7 cellular contexts compared by ENCODE assay signal in the genomic region with DNA sequence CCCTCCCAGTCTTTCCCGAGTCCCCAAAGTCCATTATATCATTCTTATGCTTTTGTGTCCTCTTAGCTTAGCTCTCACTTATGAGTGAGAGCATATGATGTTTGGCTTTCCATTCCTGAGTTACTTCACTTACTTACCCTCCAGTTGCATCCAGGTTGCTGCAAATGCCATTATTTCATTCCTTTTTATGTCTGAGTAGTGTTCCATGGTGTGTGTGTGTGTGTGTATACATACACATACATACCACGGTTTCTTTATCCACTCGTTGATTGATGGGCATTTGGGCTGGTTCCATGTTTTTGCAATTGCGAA. TPM values are rescaled to one million over a fixed set of nuclear protein-coding genes. Genes with fewer than 3 reads are reported as not detected.
DNase-seq lines count a peak whose midpoint lies in the region; ATAC-seq, FAIRE-seq and TF ChIP-seq lines count a peak whose summit lies in the region.
"Not testable (repeated sequence)": the region's sequence is repeated elsewhere in the genome, so short reads cannot be mapped to it uniquely, and the experiment has no call there.

No MANE protein-coding gene starts in this region.

- not testable (repeated sequence) for H3K4me3 ChIP-seq in ACC112 (ENCODE audit: low read depth, low read length); KMS-11 (IDR thresholded peaks at IDR 0.05; ENCODE audit: insufficient read depth, low read depth, low read length); SJCRH30; endothelial cell of umbilical vein (replicated peaks in 1 of 3; ENCODE audit: insufficient read depth in 1 of 3, low read depth in 1 of 3, low read length in 3 of 3)
- H3K4me3 ChIP-seq in HCT116 (replicated peaks in 1 of 2; ENCODE audit: low read depth in 1 of 2, low read length in 2 of 2) (peak overlapping the region in 1 of 2 experiments; percentile 35; a peak in 2 of 4 replicates), K562 (peak overlapping the region; percentile 7; the same call in 1 of the 2 replicates)

- FAIRE-seq in K562 (lab: Jason Lieb, UNC); endothelial cell of umbilical vein (lab: Jason Lieb, UNC): not testable (repeated sequence)

- H4K20me1 ChIP-seq in HCT116 (ENCODE audit: insufficient read depth); KMS-11 (ENCODE audit: insufficient read depth); K562 (replicated peaks; ENCODE audit: control insufficient read depth, insufficient read depth, low read length); endothelial cell of umbilical vein (replicated peaks; ENCODE audit: control insufficient read depth, extremely low read depth, insufficient read depth, low read length): not testable (repeated sequence)

- DNase-seq in HCT116 (ENCODE audit: low read depth, low spot score); SJCRH30; endothelial cell of umbilical vein (ENCODE audit: low read depth, low spot score); progenitor cell of endocrine pancreas (ENCODE audit: low spot score, unreplicated experiment): not testable (repeated sequence)
- DNase-seq in K562 (ENCODE audit: extremely low read depth in 1 of 4, low spot score in 3 of 4) = peak in 1 of 4 experiments; percentile 66

- not testable (repeated sequence) for TF ChIP-seq EP300 in K562 (IDR thresholded peaks at IDR 0.05; ENCODE audit: low read length)

- BruUV-seq in HCT116 (replicated peaks; lab: Mats Ljungman, UMichigan); K562 (replicated peaks; lab: Mats Ljungman, UMichigan); endothelial cell of umbilical vein (replicated peaks; lab: Mats Ljungman, UMichigan): not testable (repeated sequence)

- peak; percentile 48 for ATAC-seq in HCT116
- ATAC-seq in K562 = peak; percentile 71

- not testable (repeated sequence) for H3K9me1 ChIP-seq in K562 (ENCODE audit: control insufficient read depth, insufficient read depth, low read length); endothelial cell of umbilical vein (replicated peaks; ENCODE audit: control insufficient read depth, extremely low read depth, insufficient read depth, low read length)

- H2AFZ ChIP-seq in ACC112 (ENCODE audit: low read length, unreplicated experiment); HCT116 (ENCODE audit: low read depth, low read length, poor library complexity, severe bottlenecking); KMS-11 (ENCODE audit: low read depth); endothelial cell of umbilical vein (ENCODE audit: low read depth, low read length): not testable (repeated sequence)
- H2AFZ ChIP-seq in K562 (ENCODE audit: low read depth, low read length) = peak overlapping the region; percentile 70

- H3K27ac ChIP-seq in ACC112 (ENCODE audit: low read depth, low read length) = 0 out of 2 replicates have a peak overlapping the region, but pooled peaks have one; percentile 24
- peak overlapping the region; percentile 50 for H3K27ac ChIP-seq in HCT116 (ENCODE audit: low read depth, low read length)
- not testable (repeated sequence) for H3K27ac ChIP-seq in KMS-11
- 0 out of 2 replicates have a peak overlapping the region, but pooled peaks have one; percentile 3 for H3K27ac ChIP-seq in SJCRH30
- peak overlapping the region; percentile 84 for H3K27ac ChIP-seq in K562 (ENCODE audit: extremely low read depth, low read depth, low read length)
- peak overlapping the region; percentile 48 for H3K27ac ChIP-seq in endothelial cell of umbilical vein (ENCODE audit: insufficient read depth, low read depth, low read length)

- RAD21 ChIA-PET in HCT116 (lab: Charles Lee; ENCODE audit: low non-redundant PET in 1 of 2, low total read pairs in 2 of 2, uncharacterized antibody in 2 of 2, unreplicated experiment in 2 of 2) = not testable (repeated sequence)

- TF ChIP-seq RAD21 in HCT116 (IDR thresholded peaks at IDR 0.05; ENCODE audit: low read depth); K562 (CRISPR knock-in tag; conservative IDR thresholded peaks at IDR 0.05 in 1 of 2, IDR thresholded peaks at IDR 0.05 in 1 of 2): not testable (repeated sequence)

- not testable (repeated sequence) for H3K36me3 Mint-ChIP-seq in progenitor cell of endocrine pancreas (ENCODE audit: insufficient read depth)

- TF ChIP-seq POLR2A in HCT116 (IDR thresholded peaks at IDR 0.05; ENCODE audit: borderline replicate concordance, extremely low read depth, insufficient read depth, insufficient read length); K562 (conservative IDR thresholded peaks at IDR 0.05); endothelial cell of umbilical vein (IDR thresholded peaks at IDR 0.05; ENCODE audit: low read depth, low read length): not testable (repeated sequence)

- not testable (repeated sequence) for H3K36me3 ChIP-seq in ACC112 (ENCODE audit: insufficient read depth, low read length); HCT116 (ENCODE audit: control insufficient read depth in 1 of 2, insufficient read depth in 2 of 2, low read length in 2 of 2); KMS-11 (ENCODE audit: insufficient read depth); SJCRH30; K562 (ENCODE audit: control insufficient read depth, insufficient read depth, low read length); endothelial cell of umbilical vein (ENCODE audit: control insufficient read depth in 2 of 2, extremely low read depth in 1 of 2, insufficient read depth in 2 of 2, low read length in 2 of 2)

- not testable (repeated sequence) for H3K27me3 Mint-ChIP-seq in progenitor cell of endocrine pancreas

- intact Hi-C loops in HCT116 (cut with micrococcal nuclease) = not testable (repeated sequence)
- intact Hi-C loops in K562 (cut with micrococcal nuclease) (loop anchor here (5.0 kb wide), 1 partner anchor 47 kb away; no protein-coding TSS in a partner anchor), endothelial cell of umbilical vein (cut with micrococcal nuclease) (loop anchor here (2.0 kb wide), 2 partner anchors 34 to 50 kb away; a partner anchor contains a TSS)

- H3K9me2 ChIP-seq in HCT116 (ENCODE audit: insufficient read depth) = not testable (repeated sequence)

- not testable (repeated sequence) for H3K27me3 ChIP-seq in ACC112 (ENCODE audit: insufficient read depth, low read length); HCT116 (ENCODE audit: insufficient read depth, low read length); KMS-11 (ENCODE audit: insufficient read depth, low read depth); SJCRH30; K562 (ENCODE audit: control insufficient read depth in 2 of 2, insufficient read depth in 2 of 2, low read length in 2 of 2); endothelial cell of umbilical vein (ENCODE audit: control insufficient read depth in 2 of 2, insufficient read depth in 2 of 2, low read length in 2 of 2)

- POLR2A ChIA-PET in HCT116 (lab: Charles Lee); endothelial cell of umbilical vein (lab: Charles Lee): not testable (repeated sequence)
- POLR2A ChIA-PET in K562 (lab: Yijun Ruan, JAX) = interaction anchor here (1.5 kb wide), 1 partner anchor 12 kb away, joined by 5 read pairs; no protein-coding TSS in a partner anchor

- H3K4me3 Mint-ChIP-seq in progenitor cell of endocrine pancreas (ENCODE audit: low read depth) = not testable (repeated sequence)

- CTCF ChIA-PET in HCT116 (lab: Charles Lee); K562 (lab: Yijun Ruan, JAX; ENCODE audit: low intra/inter-chr PET ratio); endothelial cell of umbilical vein (lab: Charles Lee): not testable (repeated sequence)

- peaks cover 21% of the 10 kb centered on the region for H3K4me1 ChIP-seq in ACC112 (ENCODE audit: control insufficient read depth, insufficient read depth, low read length, unreplicated experiment)
- peaks cover 34 to 54% of the 10 kb centered on the region in 2 experiments for H3K4me1 ChIP-seq in HCT116 (ENCODE audit: control insufficient read depth in 1 of 2, insufficient read depth in 2 of 2, low read length in 2 of 2)
- H3K4me1 ChIP-seq in KMS-11 (ENCODE audit: low read depth, poor library complexity, severe bottlenecking) = peaks cover 49% of the 10 kb centered on the region
- peaks cover 24% of the 10 kb centered on the region for H3K4me1 ChIP-seq in SJCRH30
- H3K4me1 ChIP-seq in K562 (replicated peaks in 1 of 2; ENCODE audit: control insufficient read depth in 2 of 2, insufficient read depth in 2 of 2, low read length in 2 of 2) = peaks cover 11 to 37% of the 10 kb centered on the region in 2 experiments
- peaks cover 21% of the 10 kb centered on the region for H3K4me1 ChIP-seq in endothelial cell of umbilical vein (ENCODE audit: control insufficient read depth, extremely low read depth, insufficient read depth, low read length)

- H3K4me1 Mint-ChIP-seq in progenitor cell of endocrine pancreas (ENCODE audit: low read depth) = peaks cover 18% of the 10 kb centered on the region

- H3K9me3 ChIP-seq in HCT116 (ENCODE audit: control insufficient read depth in 1 of 2, insufficient read depth in 1 of 2, low read depth in 1 of 2, low read length in 2 of 2); SJCRH30 (replicated peaks); K562 (replicated peaks; ENCODE audit: control insufficient read depth, insufficient read depth, low read depth, low read length); endothelial cell of umbilical vein (replicated peaks; ENCODE audit: control insufficient read depth, insufficient read depth, low read length): not testable (repeated sequence)

- not testable (repeated sequence) for TF ChIP-seq CTCF in HCT116 (IDR thresholded peaks at IDR 0.05 in 2 of 3, conservative IDR thresholded peaks at IDR 0.05 in 1 of 3; ENCODE audit: borderline replicate concordance in 1 of 3, insufficient read depth in 1 of 3, low read depth in 2 of 3, low read length in 2 of 3); KMS-11 (conservative IDR thresholded peaks at IDR 0.05; ENCODE audit: low read depth, low read length); K562 (IDR thresholded peaks at IDR 0.05 in 2 of 3, conservative IDR thresholded peaks at IDR 0.05 in 1 of 3; ENCODE audit: insufficient read depth in 2 of 3, low read depth in 1 of 3, low read length in 3 of 3); endothelial cell of umbilical vein (IDR thresholded peaks at IDR 0.05; ENCODE audit: extremely low read depth in 1 of 2, insufficient read depth in 1 of 2, low read depth in 1 of 2, low read length in 2 of 2); progenitor cell of endocrine pancreas (IDR thresholded peaks at IDR 0.05; ENCODE audit: unreplicated experiment)

- peak overlapping the region; percentile 68 for H3K4me2 ChIP-seq in HCT116 (ENCODE audit: low read length)
- peak overlapping the region; percentile 56; the same call in 1 of the 2 replicates for H3K4me2 ChIP-seq in KMS-11
- peak overlapping the region; percentile 67 for H3K4me2 ChIP-seq in K562 (ENCODE audit: insufficient read depth, low read length)
- H3K4me2 ChIP-seq in endothelial cell of umbilical vein (ENCODE audit: insufficient read depth, low read length) = peak overlapping the region; percentile 50

- in situ Hi-C loops in K562 (cut with MboI) = not testable (repeated sequence)

- 3% methylated on average over 4 of the region's 4 CpGs for WGBS in K562 (ENCODE audit: insufficient coverage, low coverage, missing lambda C conversion rate)

- dilution Hi-C loops in endothelial cell of umbilical vein (cut with MboI; ENCODE audit: extremely low pct_ligation_motif_present, low sequenced_read_pairs) = not testable (repeated sequence)

- peak overlapping the region; percentile 40; the same call in 1 of the 2 replicates for H3K9ac ChIP-seq in HCT116 (ENCODE audit: low read length)
- not testable (repeated sequence) for H3K9ac ChIP-seq in KMS-11; endothelial cell of umbilical vein (replicated peaks; ENCODE audit: extremely low read depth, insufficient read depth, low read length)
- H3K9ac ChIP-seq in K562 (ENCODE audit: insufficient read depth in 1 of 2, low read depth in 2 of 2, low read length in 2 of 2) = peak overlapping the region in 1 of 2 experiments; percentile 51; a peak in 2 of 4 replicates

- peaks cover 11% of the 10 kb centered on the region for H3K9me3 Mint-ChIP-seq in progenitor cell of endocrine pancreas (ENCODE audit: low read depth)

- H3K27ac Mint-ChIP-seq in progenitor cell of endocrine pancreas = peak overlapping the region; percentile 62

- H3K79me2 ChIP-seq in ACC112 (ENCODE audit: control insufficient read depth, insufficient read depth, low read length, unreplicated experiment); endothelial cell of umbilical vein (ENCODE audit: control insufficient read depth, insufficient read depth, low read length): not testable (repeated sequence)
- peaks cover 68% of the 10 kb centered on the region for H3K79me2 ChIP-seq in HCT116 (ENCODE audit: insufficient read depth, low read length)
- H3K79me2 ChIP-seq in KMS-11 (ENCODE audit: insufficient read depth, low read depth) = peaks cover 80% of the 10 kb centered on the region; the same call in 1 of the 2 replicates
- H3K79me2 ChIP-seq in K562 (ENCODE audit: control insufficient read depth, insufficient read depth, low read length) = peaks cover 84% of the 10 kb centered on the region

RNA-seq across cellular contexts. Expression of a gene that starts 50.5 kb away (rescaled TPM):
- 21.3 TPM for total RNA-seq in HCT116 (2021; ENCODE audit: unreplicated experiment)
- polyA plus RNA-seq in HCT116 (2012) = 5.4 and 6.7 TPM in 2 replicates
- total RNA-seq in SJCRH30 (2014; rRNA removed; shearing (Covaris generic)) = 42.9 and 48.4 TPM in 2 replicates
- total RNA-seq in K562 (2011; cell fraction: chromatin; rRNA removed; ENCODE audit: low replicate concordance) = 42.3 and 108 TPM in 2 replicates
- total RNA-seq in K562 (2011; cell fraction: nucleolus; rRNA removed) = 23.0 and 36.6 TPM in 2 replicates
- total RNA-seq in K562 (2011; cell fraction: nucleoplasm; rRNA removed) = 55.6 and 77.9 TPM in 2 replicates
- total RNA-seq in K562 (2014; rRNA removed) = 17.7 and 19.4 TPM in 2 replicates
- total RNA-seq in K562 (2014; rRNA removed; fragmentation: Illumina TruSeq; extraction: Trizol) = 33.4 and 38.6 TPM in 2 replicates
- total RNA-seq in K562 (2015; rRNA removed; fragmentation: Illumina TruSeq; extraction: Trizol) = 31.8 and 38.7 TPM in 2 replicates
- total RNA-seq in K562 (2021) = 31.1 and 33.2 TPM in 2 replicates
- polyA plus RNA-seq in K562 (2011; rRNA removed) = 21.3 and 33.2 TPM in 2 replicates
- 4.3 and 9.6 TPM in 2 replicates for polyA plus RNA-seq in K562 (2011; cell fraction: cytosol; rRNA removed)
- 29.3 and 34.4 TPM in 2 replicates for polyA plus RNA-seq in K562 (2011; cell fraction: nucleus; rRNA removed)
- 21.2 and 27.6 TPM in 2 replicates for polyA plus RNA-seq in K562 (2012)
- 27.3 and 32.8 TPM in 2 replicates for polyA plus RNA-seq in K562 (2014; fragmentation: Illumina TruSeq; extraction: Trizol)
- polyA plus RNA-seq in K562 (2014; fragmentation: Nextera tagmentation; extraction: Ambion mirVana) = 10 to 100 TPM; 16.7 to 26.1 TPM
- polyA plus RNA-seq in K562 (2014; rRNA removed) = 21.1 and 21.6 TPM in 2 replicates
- polyA minus RNA-seq in K562 (2011; rRNA and poly(A)+ RNA removed) = 50.8 and 57.2 TPM in 2 replicates
- 15.0 and 22.5 TPM in 2 replicates for polyA minus RNA-seq in K562 (2011; cell fraction: cytosol; rRNA and poly(A)+ RNA removed)
- polyA minus RNA-seq in K562 (2011; cell fraction: nucleus; rRNA and poly(A)+ RNA removed) = 31.9 and 40.0 TPM in 2 replicates
- 54.6 and 63.3 TPM in 2 replicates for total RNA-seq in endothelial cell of umbilical vein
- polyA plus RNA-seq in endothelial cell of umbilical vein = 14.2 and 19.6 TPM in 2 replicates
- 20.5 and 20.6 TPM in 2 replicates for polyA plus RNA-seq in endothelial cell of umbilical vein (2011; cell fraction: cytosol; rRNA removed)
- polyA plus RNA-seq in endothelial cell of umbilical vein (2011; cell fraction: nucleus; rRNA removed) = 40.6 and 59.9 TPM in 2 replicates
- 34.9 and 66.0 TPM in 2 replicates for polyA plus RNA-seq in endothelial cell of umbilical vein (2012)
- 48.5 and 57.0 TPM in 2 replicates for polyA minus RNA-seq in endothelial cell of umbilical vein
- 8.4 TPM for polyA minus RNA-seq in endothelial cell of umbilical vein (2011; cell fraction: cytosol; rRNA and poly(A)+ RNA removed)
- polyA minus RNA-seq in endothelial cell of umbilical vein (2011; cell fraction: nucleus; rRNA and poly(A)+ RNA removed) = 45.2 and 73.6 TPM in 2 replicates
- total RNA-seq in progenitor cell of endocrine pancreas = 65.6 and 67.8 TPM in 2 replicates
